ENCODE assay signal across 1 cellular context in the genomic region with DNA sequence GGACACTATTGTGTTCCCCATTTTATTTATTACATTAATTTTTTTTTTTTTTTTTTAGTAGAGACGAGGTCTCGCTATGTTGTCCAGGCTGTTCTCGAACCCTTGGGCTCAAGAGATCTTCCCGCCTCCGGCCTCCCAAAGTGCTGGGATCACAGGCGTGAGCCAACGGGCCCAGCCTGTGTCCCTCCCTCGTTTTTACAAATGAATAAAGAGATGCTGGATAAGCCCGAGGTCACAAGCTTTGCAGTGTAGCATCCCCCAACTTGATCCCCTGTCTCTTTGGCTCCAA.
TF ChIP-seq lines count a peak whose summit lies in the region.

No MANE protein-coding gene starts in this region.

TF ChIP-seq in liver, 16 proteins besides CTCF, POLR2A, EP300 and RAD21 (continued from another document):
- TF ChIP-seq, protein P1, sequence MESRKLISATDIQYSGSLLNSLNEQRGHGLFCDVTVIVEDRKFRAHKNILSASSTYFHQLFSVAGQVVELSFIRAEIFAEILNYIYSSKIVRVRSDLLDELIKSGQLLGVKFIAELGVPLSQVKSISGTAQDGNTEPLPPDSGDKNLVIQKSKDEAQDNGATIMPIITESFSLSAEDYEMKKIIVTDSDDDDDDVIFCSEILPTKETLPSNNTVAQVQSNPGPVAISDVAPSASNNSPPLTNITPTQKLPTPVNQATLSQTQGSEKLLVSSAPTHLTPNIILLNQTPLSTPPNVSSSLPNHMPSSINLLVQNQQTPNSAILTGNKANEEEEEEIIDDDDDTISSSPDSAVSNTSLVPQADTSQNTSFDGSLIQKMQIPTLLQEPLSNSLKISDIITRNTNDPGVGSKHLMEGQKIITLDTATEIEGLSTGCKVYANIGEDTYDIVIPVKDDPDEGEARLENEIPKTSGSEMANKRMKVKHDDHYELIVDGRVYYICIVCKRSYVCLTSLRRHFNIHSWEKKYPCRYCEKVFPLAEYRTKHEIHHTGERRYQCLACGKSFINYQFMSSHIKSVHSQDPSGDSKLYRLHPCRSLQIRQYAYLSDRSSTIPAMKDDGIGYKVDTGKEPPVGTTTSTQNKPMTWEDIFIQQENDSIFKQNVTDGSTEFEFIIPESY (IDR thresholded peaks at IDR 0.05), result no peak
- TF ChIP-seq TAF1 (conservative IDR thresholded peaks at IDR 0.05) (no peak), FOXA1 (IDR thresholded peaks at IDR 0.05) (no peak)
